ENCODE assay signal across 9 cellular contexts in genomic region chr19:18373892-18374629, GRCh38. TPM values are rescaled to one million over a fixed set of nuclear protein-coding genes. Genes with fewer than 3 reads are reported as not detected.
DNase-seq lines count a peak whose midpoint lies in the region; ATAC-seq and TF ChIP-seq lines count a peak whose summit lies in the region.
"Had no signal": no experiment of that assay in that cellular context is flagged by ENCODE, and none has a peak within 500 bp of the region (broad histone marks: within the 10 kb centered on the region; RNA-seq: fewer than 3 reads in every experiment).

No MANE protein-coding gene starts in this region.

- H3K4me3 Mint-ChIP-seq in activated CD8-positive, alpha-beta T cell treated with anti-CD3 and anti-CD28 coated beads for 36 hours: peak overlapping the region; percentile 18
- no peak overlapping the region for H3K4me3 Mint-ChIP-seq in stimulated activated memory B cell treated with anti-CD40 and anti-IgM and Interleukin-4, amounts not matched to agents 10 μg/mL and 1 μg/mL and 100 μg/mL, for 72 hours

- CTCF ChIA-PET in activated CD8-positive, alpha-beta T cell treated with anti-CD3 and anti-CD28 coated beads for 36 hours (lab: Charles Lee): interaction anchor here (1.4 kb wide), 2 partner anchors 12 to 14 kb away, joined by 3 to 10 read pairs; partner anchors contain the start of gene GDF15

- no peaks in the 10 kb centered on the region for H3K36me3 ChIP-seq in mucosa of rectum (ENCODE audit: control insufficient read depth in 2 of 2, insufficient read depth in 2 of 2, low read length in 2 of 2)

- peak overlapping the region in 1 of 2 donors; percentile 42 for H3K4me3 ChIP-seq in mucosa of rectum (ENCODE audit: low read length in 2 of 2)

- ATAC-seq in GM18498 (IDR thresholded peaks at IDR 0.05; ENCODE audit: unreplicated experiment) (peak; percentile 89), HG02938 (IDR thresholded peaks at IDR 0.05; ENCODE audit: unreplicated experiment) (peak; percentile 81)
- ATAC-seq in activated CD8-positive, alpha-beta T cell treated with anti-CD3 and anti-CD28 coated beads for 36 hours: peak; percentile 93
- peak; percentile 96 for ATAC-seq in stimulated activated memory B cell treated with anti-CD40 and anti-IgM and Interleukin-4, amounts not matched to agents 10 μg/mL and 1 μg/mL and 100 μg/mL, for 72 hours

- H3K27ac Mint-ChIP-seq in activated CD8-positive, alpha-beta T cell treated with anti-CD3 and anti-CD28 coated beads for 36 hours: peak overlapping the region; percentile 77
- peak overlapping the region; percentile 15 for H3K27ac Mint-ChIP-seq in stimulated activated memory B cell treated with anti-CD40 and anti-IgM and Interleukin-4, amounts not matched to agents 10 μg/mL and 1 μg/mL and 100 μg/mL, for 72 hours
- H3K27ac Mint-ChIP-seq: IgD-negative memory B cell had no signal

- POLR2A ChIA-PET in activated CD8-positive, alpha-beta T cell treated with anti-CD3 and anti-CD28 coated beads for 36 hours (lab: Charles Lee): interaction anchor here (0.6 to 0.8 kb wide), 2 partner anchors 34 to 93 kb away, joined by 3 read pairs; partner anchors contain the start of gene JUND

- peak; percentile 100 for DNase-seq in A172 (ENCODE audit: low spot score)
- peak; percentile 82 for DNase-seq in NCI-H2171 treated with DMSO at 0.1 percent for 48 hours (lab: John Stamatoyannopoulos, UW)
- DNase-seq in activated CD8-positive, alpha-beta T cell treated with anti-CD3 and anti-CD28 coated beads for 36 hours: peak; percentile 91
- DNase-seq in erythroblast (lab: John Stamatoyannopoulos, UW): peak; percentile 96 to 98

- H3K9me3 ChIP-seq in mucosa of rectum (ENCODE audit: control insufficient read depth in 2 of 2, low read length in 2 of 2): no peaks in the 10 kb centered on the region

- H3K9me3 Mint-ChIP-seq in activated CD8-positive, alpha-beta T cell treated with anti-CD3 and anti-CD28 coated beads for 36 hours: no peaks in the 10 kb centered on the region
- H3K9me3 Mint-ChIP-seq in stimulated activated memory B cell treated with anti-CD40 and anti-IgM and Interleukin-4, amounts not matched to agents 10 μg/mL and 1 μg/mL and 100 μg/mL, for 72 hours: no peaks in the 10 kb centered on the region
- H3K9me3 Mint-ChIP-seq: IgD-negative memory B cell had no signal

- no peaks in the 10 kb centered on the region for H3K27me3 ChIP-seq in mucosa of rectum (ENCODE audit: control insufficient read depth in 2 of 2, insufficient read depth in 2 of 2, low read length in 2 of 2)

- intact Hi-C loops in activated CD8-positive, alpha-beta T cell treated with anti-CD3 and anti-CD28 coated beads for 36 hours (cut with micrococcal nuclease): no loop called here

- no peak for TF ChIP-seq CTCF in activated CD8-positive, alpha-beta T cell treated with anti-CD3 and anti-CD28 coated beads for 36 hours (IDR thresholded peaks at IDR 0.05)

- H3K36me3 Mint-ChIP-seq in activated CD8-positive, alpha-beta T cell treated with anti-CD3 and anti-CD28 coated beads for 36 hours (ENCODE audit: low read depth): no peaks in the 10 kb centered on the region
- H3K36me3 Mint-ChIP-seq in stimulated activated memory B cell treated with anti-CD40 and anti-IgM and Interleukin-4, amounts not matched to agents 10 μg/mL and 1 μg/mL and 100 μg/mL, for 72 hours: no peaks in the 10 kb centered on the region
- H3K36me3 Mint-ChIP-seq: IgD-negative memory B cell had no signal

- H3K27ac ChIP-seq in mucosa of rectum (ENCODE audit: low read depth in 2 of 2, low read length in 2 of 2): peak overlapping the region; percentile 59 to 86

- peaks cover 10% of the 10 kb centered on the region for H3K4me1 Mint-ChIP-seq in activated CD8-positive, alpha-beta T cell treated with anti-CD3 and anti-CD28 coated beads for 36 hours (ENCODE audit: low read depth)
- H3K4me1 Mint-ChIP-seq in stimulated activated memory B cell treated with anti-CD40 and anti-IgM and Interleukin-4, amounts not matched to agents 10 μg/mL and 1 μg/mL and 100 μg/mL, for 72 hours: peaks cover 28% of the 10 kb centered on the region

- no peaks in the 10 kb centered on the region for H3K27me3 Mint-ChIP-seq in activated CD8-positive, alpha-beta T cell treated with anti-CD3 and anti-CD28 coated beads for 36 hours
- H3K27me3 Mint-ChIP-seq in stimulated activated memory B cell treated with anti-CD40 and anti-IgM and Interleukin-4, amounts not matched to agents 10 μg/mL and 1 μg/mL and 100 μg/mL, for 72 hours: no peaks in the 10 kb centered on the region

- TF ChIP-seq POLR2A in erythroblast (IDR thresholded peaks at IDR 0.05; ENCODE audit: low read length): peak; percentile 92

- peaks cover 11 to 21% of the 10 kb centered on the region in 2 donors for H3K4me1 ChIP-seq in mucosa of rectum (ENCODE audit: control insufficient read depth in 2 of 2, insufficient read depth in 2 of 2, low read length in 2 of 2)

- peak overlapping the region; percentile 54 for H3K9ac ChIP-seq in mucosa of rectum (ENCODE audit: low read depth in 1 of 2, low read length in 2 of 2)

RNA-seq across cellular contexts. Expression of gene GDF15, which starts 11.9 kb away (rescaled TPM):
- 89.8 and 93.9 TPM in 2 replicates for total RNA-seq in A172 (2014; rRNA removed; shearing (Covaris generic))
- not detected for total RNA-seq in activated CD8-positive, alpha-beta T cell treated with anti-CD3 and anti-CD28 coated beads for 36 hours

RNA-seq across cellular contexts. Expression of gene LRRC25, which starts 23.4 kb away (rescaled TPM):
- 0.07 TPM in 1 of 2 replicates, not detected in the other for total RNA-seq in A172 (2014; rRNA removed; shearing (Covaris generic))
- not detected for total RNA-seq in activated CD8-positive, alpha-beta T cell treated with anti-CD3 and anti-CD28 coated beads for 36 hours

RNA-seq across cellular contexts. Expression of gene PGPEP1, which starts 33.7 kb away (rescaled TPM):
- 14.6 and 19.1 TPM in 2 replicates for total RNA-seq in A172 (2014; rRNA removed; shearing (Covaris generic))
- total RNA-seq in activated CD8-positive, alpha-beta T cell treated with anti-CD3 and anti-CD28 coated beads for 36 hours: 10 to 100 TPM; 21.7 to 23.9 TPM

RNA-seq across cellular contexts. Expression of gene SSBP4, which starts 45.1 kb away (rescaled TPM):
- 88.7 and 127 TPM in 2 replicates for total RNA-seq in A172 (2014; rRNA removed; shearing (Covaris generic))
- 100 to 1,000 TPM in 1 of 2 experiments, 10 to 100 TPM in 1; 98.2 to 102 TPM for total RNA-seq in activated CD8-positive, alpha-beta T cell treated with anti-CD3 and anti-CD28 coated beads for 36 hours

RNA-seq across cellular contexts. Expression of gene LSM4, which starts 51.2 kb away (rescaled TPM):
- total RNA-seq in A172 (2014; rRNA removed; shearing (Covaris generic)): 403 and 478 TPM in 2 replicates
- 100 to 1,000 TPM; 426 to 433 TPM for total RNA-seq in activated CD8-positive, alpha-beta T cell treated with anti-CD3 and anti-CD28 coated beads for 36 hours

Comparison
In these comparisons a context has a peak if more than half of its experiments do, and no peak if none do; other contexts are left out.
1. RNA of gene GDF15, which starts 11.9 kb away (total RNA-seq): 89.8 to 93.9 TPM in A172; not detected in activated CD8-positive, alpha-beta T cell treated with anti-CD3 and anti-CD28 coated beads for 36 hours; every median in the first group is over 10 times any median in the second.
2. Peak in every context shown above with its lines, with median percentiles within 50 percentile points of each other: DNase-seq and ATAC-seq.